ENCODE assay signal across 8 cellular contexts in genomic region chr17:63445571-63446217, GRCh38. TPM values are rescaled to one million over a fixed set of nuclear protein-coding genes. Genes with fewer than 3 reads are reported as not detected.
DNase-seq lines count a peak whose midpoint lies in the region; ATAC-seq and TF ChIP-seq lines count a peak whose summit lies in the region.

No MANE protein-coding gene starts in this region.

- H3K4me1 Mint-ChIP-seq in mesothelial cell of epicardium = peaks cover 22% of the 10 kb centered on the region
- H3K4me1 Mint-ChIP-seq in stimulated activated naive CD8-positive, alpha-beta T cell treated with anti-CD3 and anti-CD28 coated beads, Interleukin-15, amount 100 ng/mL, for 72 hours = peaks cover 45% of the 10 kb centered on the region

- no peaks in the 10 kb centered on the region for H3K36me3 Mint-ChIP-seq in mesothelial cell of epicardium

- peak; percentile 77 for ATAC-seq in stimulated activated naive CD8-positive, alpha-beta T cell treated with anti-CD3 and anti-CD28 coated beads, Interleukin-15, amount 100 ng/mL, for 72 hours

- no peaks in the 10 kb centered on the region for H3K9me3 ChIP-seq in ectodermal cell (ENCODE audit: control insufficient read depth, low read length)

- TF ChIP-seq CTCF in GM12874 (IDR thresholded peaks at IDR 0.05; ENCODE audit: insufficient read depth, low read depth, low read length) = peak; percentile 57
- peak; percentile 78 for TF ChIP-seq CTCF in mesothelial cell of epicardium (IDR thresholded peaks at IDR 0.05; ENCODE audit: unreplicated experiment)

- peak; percentile 43 for DNase-seq in HCEC 1CT
- peak; percentile 82 for DNase-seq in NCI-H1092 treated with DMSO at 0.1 percent for 48 hours (lab: John Stamatoyannopoulos, UW)
- peak; percentile 71 to 77 for DNase-seq in activated CD4-positive, alpha-beta T cell treated with anti-CD3 and anti-CD28 coated beads for 4 hours
- DNase-seq in mesothelial cell of epicardium (ENCODE audit: low spot score in 2 of 2, unreplicated experiment in 2 of 2) = peak in 1 of 2 experiments; percentile 49
- DNase-seq in stimulated activated naive CD8-positive, alpha-beta T cell treated with anti-CD3 and anti-CD28 coated beads, Interleukin-15, amount 100 ng/mL, for 72 hours = peak; percentile 36 to 54
- no peak for DNase-seq in NCI-H446 treated with DMSO at 0.1 percent for 48 hours (lab: John Stamatoyannopoulos, UW)

- H3K36me3 ChIP-seq in ectodermal cell (ENCODE audit: control insufficient read depth, insufficient read depth, low read length) = no peaks in the 10 kb centered on the region

- peaks cover 22% of the 10 kb centered on the region for H3K4me1 ChIP-seq in ectodermal cell (ENCODE audit: control insufficient read depth, insufficient read depth, low read length)

- H3K27me3 ChIP-seq in ectodermal cell (ENCODE audit: control insufficient read depth, insufficient read depth, low read length, poor library complexity, severe bottlenecking) = peaks cover 33% of the 10 kb centered on the region

- no peaks in the 10 kb centered on the region for H3K9me3 Mint-ChIP-seq in mesothelial cell of epicardium
- H3K9me3 Mint-ChIP-seq in stimulated activated naive CD8-positive, alpha-beta T cell treated with anti-CD3 and anti-CD28 coated beads, Interleukin-15, amount 100 ng/mL, for 72 hours = no peaks in the 10 kb centered on the region

- H3K27ac ChIP-seq in ectodermal cell (ENCODE audit: insufficient read depth, low read depth, low read length, poor library complexity, severe bottlenecking) = no peak overlapping the region

- H3K4me3 Mint-ChIP-seq in mesothelial cell of epicardium = peak overlapping the region; percentile 70
- H3K4me3 Mint-ChIP-seq in stimulated activated naive CD8-positive, alpha-beta T cell treated with anti-CD3 and anti-CD28 coated beads, Interleukin-15, amount 100 ng/mL, for 72 hours = peak overlapping the region; percentile 49 to 78

- H3K4me3 ChIP-seq in ectodermal cell (ENCODE audit: insufficient read depth, low read depth, low read length) = peak overlapping the region; percentile 45

- 3 to 4% methylated on average over 53 of the region's 53 CpGs for WGBS in ectodermal cell, 2 experiments

- peaks cover 5% of the 10 kb centered on the region for H3K27me3 Mint-ChIP-seq in mesothelial cell of epicardium (ENCODE audit: low read depth)
- peaks cover 18% of the 10 kb centered on the region for H3K27me3 Mint-ChIP-seq in stimulated activated naive CD8-positive, alpha-beta T cell treated with anti-CD3 and anti-CD28 coated beads, Interleukin-15, amount 100 ng/mL, for 72 hours

- peak overlapping the region; percentile 75 for H3K27ac Mint-ChIP-seq in mesothelial cell of epicardium
- peak overlapping the region; percentile 13 to 19 for H3K27ac Mint-ChIP-seq in stimulated activated naive CD8-positive, alpha-beta T cell treated with anti-CD3 and anti-CD28 coated beads, Interleukin-15, amount 100 ng/mL, for 72 hours

RNA-seq across cellular contexts. Expression of gene CYB561, which starts 0.4 kb away (rescaled TPM):
- 20.0 TPM for polyA plus RNA-seq in ectodermal cell (2013, experiment 1 of 4)
- 18.7 TPM for polyA plus RNA-seq in ectodermal cell (2013, experiment 2 of 4)
- 13.0 TPM for polyA plus RNA-seq in ectodermal cell (2013, experiment 3 of 4)
- polyA plus RNA-seq in ectodermal cell (2013, experiment 4 of 4) = 15.0 TPM
- total RNA-seq in mesothelial cell of epicardium = 20.4 to 21.5 TPM (median 20.5 TPM) in 3 replicates

RNA-seq across cellular contexts. Expression of gene ACE, which starts 31.2 kb away (rescaled TPM):
- 1.00 TPM for polyA plus RNA-seq in ectodermal cell (2013, experiment 1 of 4)
- polyA plus RNA-seq in ectodermal cell (2013, experiment 2 of 4) = 0.25 TPM
- not detected for polyA plus RNA-seq in ectodermal cell (2013, experiment 3 of 4)
- 0.16 TPM for polyA plus RNA-seq in ectodermal cell (2013, experiment 4 of 4)
- 2.4 to 2.9 TPM (median 2.6 TPM) in 3 replicates for total RNA-seq in mesothelial cell of epicardium
